20 cellular contexts compared by ENCODE assay signal in genomic region chr2:197372582-197372981, GRCh38.
DNase-seq lines count a peak whose midpoint lies in the region; ATAC-seq and TF ChIP-seq lines count a peak whose summit lies in the region.
"Had no signal": no experiment of that assay in that cellular context is flagged by ENCODE, and none has a peak within 500 bp of the region (broad histone marks: within the 10 kb centered on the region; RNA-seq: fewer than 3 reads in every experiment).

No MANE protein-coding gene starts in this region.

- peaks cover 39% of the 10 kb centered on the region for H3K4me1 Mint-ChIP-seq in stimulated activated naive CD8-positive, alpha-beta T cell treated with anti-CD3 and anti-CD28 coated beads, Interleukin-15, Interleukin-2, amounts not matched to agents 100 ng/mL and 50 ng/mL, for 24 hours (ENCODE audit: low read depth)
- peaks cover 8 to 11% of the 10 kb centered on the region in 2 donors for H3K4me1 Mint-ChIP-seq in natural killer cell treated with Interleukin-12 subunit alpha and Interleukin-12 subunit beta and Interleukin-15 and Interleukin-18, amount 100 ng/mL, for 72 hours (ENCODE audit: low read depth in 2 of 2)

- no peak overlapping the region for H3K4me3 Mint-ChIP-seq in stimulated activated naive CD8-positive, alpha-beta T cell treated with anti-CD3 and anti-CD28 coated beads, Interleukin-15, Interleukin-2, amounts not matched to agents 100 ng/mL and 50 ng/mL, for 24 hours
- H3K4me3 Mint-ChIP-seq in natural killer cell treated with Interleukin-12 subunit alpha and Interleukin-12 subunit beta and Interleukin-15 and Interleukin-18, amount 100 ng/mL, for 72 hours = no peak overlapping the region
- H3K4me3 Mint-ChIP-seq: CD4-positive, alpha-beta T cell had no signal

- no peaks in the 10 kb centered on the region for H3K27me3 Mint-ChIP-seq in stimulated activated naive CD8-positive, alpha-beta T cell treated with anti-CD3 and anti-CD28 coated beads, Interleukin-15, Interleukin-2, amounts not matched to agents 100 ng/mL and 50 ng/mL, for 24 hours
- no peaks in the 10 kb centered on the region for H3K27me3 Mint-ChIP-seq in natural killer cell treated with Interleukin-12 subunit alpha and Interleukin-12 subunit beta and Interleukin-15 and Interleukin-18, amount 100 ng/mL, for 72 hours
- H3K27me3 Mint-ChIP-seq: CD4-positive, alpha-beta T cell had no signal

- H3K27ac Mint-ChIP-seq in stimulated activated naive CD8-positive, alpha-beta T cell treated with anti-CD3 and anti-CD28 coated beads, Interleukin-15, Interleukin-2, amounts not matched to agents 100 ng/mL and 50 ng/mL, for 24 hours = peak overlapping the region; percentile 27
- no peak overlapping the region for H3K27ac Mint-ChIP-seq in natural killer cell treated with Interleukin-12 subunit alpha and Interleukin-12 subunit beta and Interleukin-15 and Interleukin-18, amount 100 ng/mL, for 72 hours
- H3K27ac Mint-ChIP-seq: CD4-positive, alpha-beta T cell had no signal

- TF ChIP-seq CTCF in fibroblast of mammary gland (conservative IDR thresholded peaks at IDR 0.05; ENCODE audit: control insufficient read depth, insufficient read depth, low read depth, low read length) = no peak

- no peaks in the 10 kb centered on the region for H3K36me3 Mint-ChIP-seq in stimulated activated naive CD8-positive, alpha-beta T cell treated with anti-CD3 and anti-CD28 coated beads, Interleukin-15, Interleukin-2, amounts not matched to agents 100 ng/mL and 50 ng/mL, for 24 hours (ENCODE audit: low read depth)
- no peaks in the 10 kb centered on the region for H3K36me3 Mint-ChIP-seq in natural killer cell treated with Interleukin-12 subunit alpha and Interleukin-12 subunit beta and Interleukin-15 and Interleukin-18, amount 100 ng/mL, for 72 hours

- no peaks in the 10 kb centered on the region for H3K9me3 Mint-ChIP-seq in stimulated activated naive CD8-positive, alpha-beta T cell treated with anti-CD3 and anti-CD28 coated beads, Interleukin-15, Interleukin-2, amounts not matched to agents 100 ng/mL and 50 ng/mL, for 24 hours
- H3K9me3 Mint-ChIP-seq in natural killer cell treated with Interleukin-12 subunit alpha and Interleukin-12 subunit beta and Interleukin-15 and Interleukin-18, amount 100 ng/mL, for 72 hours = no peaks in the 10 kb centered on the region
- H3K9me3 Mint-ChIP-seq: CD4-positive, alpha-beta T cell had no signal

- DNase-seq in stimulated activated naive CD8-positive, alpha-beta T cell treated with anti-CD3 and anti-CD28 coated beads, Interleukin-15, Interleukin-2, amounts not matched to agents 100 U/mL and 50 U/mL, for 24 hours = no peak
- peak; percentile 21 for DNase-seq in M059J (ENCODE audit: low read depth)
- DNase-seq in fibroblast of mammary gland (ENCODE audit: low read depth) = peak; percentile 51
- no peak for DNase-seq in natural killer cell treated with Interleukin-12 subunit alpha and Interleukin-12 subunit beta and Interleukin-15 and Interleukin-18, amount 100 ng/mL, for 72 hours (ENCODE audit: low spot score)
- no peak for DNase-seq in NCI-H510A treated with DMSO at 0.1 percent for 48 hours (lab: John Stamatoyannopoulos, UW)
- DNase-seq in activated T-cell treated with anti-CD3 and anti-CD28 coated beads, Interleukin-2, amount 50 U/mL, for 1 hour = no peak
- no peak for DNase-seq in H4 (ENCODE audit: low spot score)
- DNase-seq: Caco-2; CD4-positive, alpha-beta T cell; MM.1S; NCI-H1092 treated with DMSO at 0.1 percent for 48 hours; NCI-H146; NCI-H2029 treated with DMSO at 0.1 percent for 48 hours; NCI-H2171; NCI-H748 treated with DMSO at 0.1 percent for 48 hours; NK-92 treated with Interleukin-12 subunit alpha and Interleukin-12 subunit beta, amount 100 ng/mL, for 24 hours; OCI-M1; SIG-M5 had no signal

- no peak for ATAC-seq in stimulated activated naive CD8-positive, alpha-beta T cell treated with anti-CD3 and anti-CD28 coated beads, Interleukin-15, Interleukin-2, amounts not matched to agents 100 U/mL and 50 U/mL, for 24 hours
- ATAC-seq in natural killer cell treated with Interleukin-12 subunit alpha and Interleukin-12 subunit beta and Interleukin-15 and Interleukin-18, amount 100 ng/mL, for 72 hours = no peak
- ATAC-seq: SK-N-SH treated with all-trans-retinoic acid at 6 μM for 48 hours had no signal

- H3K4me3 ChIP-seq in fibroblast of mammary gland (ENCODE audit: control insufficient read depth, low read depth, low read length) = no peak overlapping the region

Comparison
In these comparisons a context has a peak if more than half of its experiments do, and no peak if none do; other contexts are left out.
1. DNase-seq: peak in M059J (single experiment) and fibroblast of mammary gland (single experiment); none in stimulated activated naive CD8-positive, alpha-beta T cell treated with anti-CD3 and anti-CD28 coated beads, Interleukin-15, Interleukin-2, amounts not matched to agents 100 U/mL and 50 U/mL, for 24 hours (single experiment), natural killer cell treated with Interleukin-12 subunit alpha and Interleukin-12 subunit beta and Interleukin-15 and Interleukin-18, amount 100 ng/mL, for 72 hours (single experiment), NCI-H510A treated with DMSO at 0.1 percent for 48 hours (single experiment), activated T-cell treated with anti-CD3 and anti-CD28 coated beads, Interleukin-2, amount 50 U/mL, for 1 hour (single experiment) and H4 (single experiment).